In genomic region chrX:49230500-49231232, GRCh38 we compare ENCODE assay signal across 9 cellular contexts. TPM values are rescaled to one million over a fixed set of nuclear protein-coding genes. Genes with fewer than 3 reads are reported as not detected.
DNase-seq lines count a peak whose midpoint lies in the region; ATAC-seq, FAIRE-seq and TF ChIP-seq lines count a peak whose summit lies in the region.
"Had no signal": no experiment of that assay in that cellular context is flagged by ENCODE, and none has a peak within 500 bp of the region (broad histone marks: within the 10 kb centered on the region; RNA-seq: fewer than 3 reads in every experiment).

No MANE protein-coding gene starts in this region.

- TF ChIP-seq POLR2A in spleen (IDR thresholded peaks at IDR 0.05) = no peak

- DNase-seq in GM10248 (ENCODE audit: extremely low spot score) (peak; percentile 78), OCI-LY7 (ENCODE audit: low spot score) (no peak), hepatocyte (ENCODE audit: low spot score) (peak; percentile 55), spleen (peak; percentile 92), D721Med (ENCODE audit: insufficient read length, low spot score) (no peak)
- peak; percentile 77 for DNase-seq in activated naive CD4-positive, alpha-beta T cell treated with anti-CD3 and anti-CD28 coated beads for 36 hours

- ATAC-seq in HG02642 (IDR thresholded peaks at IDR 0.05; ENCODE audit: poor library complexity, unreplicated experiment) (peak; percentile 63), HG03565 (IDR thresholded peaks at IDR 0.05; ENCODE audit: unreplicated experiment) (no peak)

- H3K4me3 ChIP-seq in OCI-LY7 (ENCODE audit: low read depth, low read length, poor library complexity, severe bottlenecking) (no peak overlapping the region), hepatocyte (no peak overlapping the region), spleen (peak overlapping the region in 7 of 8 donors; percentile 10 to 68 (median 33))

- H3K27ac ChIP-seq in OCI-LY7 (ENCODE audit: low read depth, low read length, poor library complexity, severe bottlenecking) (no peak overlapping the region), hepatocyte (peak overlapping the region; percentile 45), spleen (peak overlapping the region in 7 of 8 donors; percentile 39 to 87 (median 79))

- BruUV-seq in OCI-LY7 (replicated peaks; lab: Mats Ljungman, UMichigan) = no TSS peak

- H3K4me2 ChIP-seq in OCI-LY7 (ENCODE audit: low read length) (peak overlapping the region; percentile 29; the same call in 1 of the 2 replicates), hepatocyte (peak overlapping the region; percentile 74)

- H4K20me1 ChIP-seq in OCI-LY7 (ENCODE audit: insufficient read depth, low read length) = no peaks in the 10 kb centered on the region
- no peaks in the 10 kb centered on the region for H4K20me1 ChIP-seq in hepatocyte (ENCODE audit: insufficient read depth, poor library complexity, severe bottlenecking)

- peaks cover 10% of the 10 kb centered on the region for H3K4me1 Mint-ChIP-seq in activated naive CD4-positive, alpha-beta T cell treated with anti-CD3 and anti-CD28 coated beads for 36 hours (ENCODE audit: low read depth)

- no peak for FAIRE-seq in D721Med (lab: Jason Lieb, UNC)

- H3K27ac Mint-ChIP-seq in activated naive CD4-positive, alpha-beta T cell treated with anti-CD3 and anti-CD28 coated beads for 36 hours = peak overlapping the region; percentile 74

- H3K79me2 ChIP-seq in OCI-LY7 (ENCODE audit: insufficient read depth, low read depth, low read length) = no peaks in the 10 kb centered on the region
- no peaks in the 10 kb centered on the region for H3K79me2 ChIP-seq in hepatocyte

- WGBS in hepatocyte (ENCODE audit: low lambda C conversion rate, missing lambda C conversion rate) = 52% methylated on average over 32 of the region's 44 CpGs
- 0 to 70% (median 5%) methylated on average over 23 to 44 of the region's 44 CpGs for WGBS in spleen, 5 donors

- POLR2A ChIA-PET in GM10248 (lab: Yijun Ruan, JAX) = no interaction called here
- POLR2A ChIA-PET in OCI-LY7 (lab: Charles Lee) = no interaction called here

- no peaks in the 10 kb centered on the region for H3K9me2 ChIP-seq in OCI-LY7 (ENCODE audit: insufficient read depth, low read length)
- H3K9me2 ChIP-seq in hepatocyte (replicated peaks; ENCODE audit: insufficient read depth) = no peaks in the 10 kb centered on the region

- H3K4me1 ChIP-seq in OCI-LY7 (ENCODE audit: insufficient read depth, low read length, poor library complexity, severe bottlenecking) (no peaks in the 10 kb centered on the region), hepatocyte (ENCODE audit: insufficient read depth) (no peaks in the 10 kb centered on the region), spleen (peaks cover 0 to 21% (median 0%) of the 10 kb centered on the region in 6 donors)

- intact Hi-C loops in OCI-LY7 (cut with micrococcal nuclease; ENCODE audit: unreplicated experiment) (no loop called here), spleen (cut with DNase I; ENCODE audit: low total_unique reads) (no loop called here)
- intact Hi-C loops in activated naive CD4-positive, alpha-beta T cell treated with anti-CD3 and anti-CD28 coated beads for 36 hours (cut with micrococcal nuclease) = loop anchor here (1.0 to 2.0 kb wide), 3 partner anchors 30 to 46 kb away; partner anchors contain the start of genes PPP1R3F and SYP

- no peaks in the 10 kb centered on the region for H3K9me3 Mint-ChIP-seq in activated naive CD4-positive, alpha-beta T cell treated with anti-CD3 and anti-CD28 coated beads for 36 hours

- H2AFZ ChIP-seq in OCI-LY7 (ENCODE audit: low read length) (no peak overlapping the region), hepatocyte (peak overlapping the region; percentile 68)

- peak overlapping the region; percentile 67 for H3K4me3 Mint-ChIP-seq in activated naive CD4-positive, alpha-beta T cell treated with anti-CD3 and anti-CD28 coated beads for 36 hours

- H3K36me3 ChIP-seq in OCI-LY7 (ENCODE audit: insufficient read depth, low read length) (no peaks in the 10 kb centered on the region), hepatocyte (replicated peaks; ENCODE audit: insufficient read depth, low read depth) (no peaks in the 10 kb centered on the region), spleen (no peaks in the 10 kb centered on the region)

- TF ChIP-seq CTCF in GM10248 (IDR thresholded peaks at IDR 0.05; ENCODE audit: control extremely low read depth, extremely low read depth, low read depth, missing control alignments) (peak; percentile 29), OCI-LY7 (conservative IDR thresholded peaks at IDR 0.05; ENCODE audit: low read length) (no peak), hepatocyte (IDR thresholded peaks at IDR 0.05; ENCODE audit: poor library complexity) (no peak), spleen (IDR thresholded peaks at IDR 0.05 in 8 of 11, conservative IDR thresholded peaks at IDR 0.05 in 3 of 11) (peak in 2 of 11 experiments; percentile 27 to 30), D721Med (IDR thresholded peaks at IDR 0.05; ENCODE audit: insufficient read depth, missing control alignments) (no peak)

- CTCF ChIA-PET in GM10248 (lab: Yijun Ruan, JAX) (interaction anchor here (1.1 kb wide), 1 partner anchor 9 kb away, joined by 4 read pairs; no protein-coding TSS in a partner anchor), OCI-LY7 (lab: Charles Lee; ENCODE audit: unreplicated experiment) (no interaction called here)
- CTCF ChIA-PET in activated naive CD4-positive, alpha-beta T cell treated with anti-CD3 and anti-CD28 coated beads for 36 hours (lab: Charles Lee) = no interaction called here

- H3K9me3 ChIP-seq in OCI-LY7 (ENCODE audit: low read length) (no peaks in the 10 kb centered on the region), hepatocyte (ENCODE audit: low read depth) (no peaks in the 10 kb centered on the region), spleen (no peaks in the 10 kb centered on the region)

- H3K36me3 Mint-ChIP-seq in activated naive CD4-positive, alpha-beta T cell treated with anti-CD3 and anti-CD28 coated beads for 36 hours (ENCODE audit: low read depth) = no peaks in the 10 kb centered on the region

- H3K27me3 Mint-ChIP-seq in activated naive CD4-positive, alpha-beta T cell treated with anti-CD3 and anti-CD28 coated beads for 36 hours (ENCODE audit: low read depth) = no peaks in the 10 kb centered on the region

- H3K27me3 ChIP-seq in hepatocyte = no peaks in the 10 kb centered on the region
- no peaks in the 10 kb centered on the region for H3K27me3 ChIP-seq in spleen (replicated peaks in 1 of 7)

RNA-seq across cellular contexts. Expression of gene CACNA1F, which starts 2.5 kb away (rescaled TPM):
- not detected in 2 replicates for total RNA-seq in OCI-LY7 (2014; rRNA removed; shearing (Covaris generic))
- total RNA-seq in OCI-LY7 (2022) (not detected in 2 replicates), hepatocyte (0.04 and 1.6 TPM in 2 replicates), spleen (1 to 10 TPM in 5 of 7 donors, under 1 TPM in 2; 0.63 to 2.9 (median 1.2) TPM)
- 1 to 10 TPM in 1 of 2 experiments, under 1 TPM in 1; 0.62 to 1.0 TPM for total RNA-seq in activated naive CD4-positive, alpha-beta T cell treated with anti-CD3 and anti-CD28 coated beads for 36 hours
- polyA plus RNA-seq in hepatocyte (0.27 and 0.44 TPM in 2 replicates), spleen (under 1 TPM; 0.55 to 0.67 (median 0.61) TPM)
- total RNA-seq: LHCN-M2 had no signal

RNA-seq across cellular contexts. Expression of gene CCDC22, which starts 4.6 kb away (rescaled TPM):
- not detected in 2 replicates for total RNA-seq in OCI-LY7 (2014; rRNA removed; shearing (Covaris generic))
- total RNA-seq in OCI-LY7 (2022) (10.8 and 13.7 TPM in 2 replicates), hepatocyte (12.7 and 21.5 TPM in 2 replicates), spleen (10 to 100 TPM; 18.9 to 26.4 (median 21.4) TPM)
- total RNA-seq in activated naive CD4-positive, alpha-beta T cell treated with anti-CD3 and anti-CD28 coated beads for 36 hours = 10 to 100 TPM; 16.4 to 18.5 TPM
- polyA plus RNA-seq in hepatocyte (12.3 and 14.8 TPM in 2 replicates), spleen (10 to 100 TPM; 14.9 to 19.9 (median 19.7) TPM)

RNA-seq across cellular contexts. Expression of gene SYP, which starts 30.7 kb away (rescaled TPM):
- total RNA-seq in OCI-LY7 (2014; rRNA removed; shearing (Covaris generic)) = 0.79 and 2.3 TPM in 2 replicates
- total RNA-seq in OCI-LY7 (2022) (2.3 and 2.9 TPM in 2 replicates), hepatocyte (1.4 and 2.5 TPM in 2 replicates), spleen (1 to 10 TPM in 5 of 7 donors, under 1 TPM in 2; 0.52 to 3.6 (median 1.5) TPM)
- total RNA-seq in activated naive CD4-positive, alpha-beta T cell treated with anti-CD3 and anti-CD28 coated beads for 36 hours = 1 to 10 TPM; 2.5 to 2.6 TPM
- polyA plus RNA-seq in hepatocyte (2.1 and 2.9 TPM in 2 replicates), spleen (1 to 10 TPM in 2 of 3 donors, under 1 TPM in 1; 0.48 to 2.1 (median 1.3) TPM)

RNA-seq across cellular contexts. Expression of gene FOXP3, which starts 33.8 kb away (rescaled TPM):
- total RNA-seq in OCI-LY7 (2014; rRNA removed; shearing (Covaris generic)) = 0.06 TPM in 1 of 2 replicates, not detected in the other
- total RNA-seq in OCI-LY7 (2022) (0.57 and 0.59 TPM in 2 replicates), hepatocyte (0.03 TPM in 1 of 2 replicates, not detected in the other), spleen (1 to 10 TPM in 4 of 7 donors, under 1 TPM in 3; 0.26 to 3.9 (median 1.8) TPM)
- total RNA-seq in activated naive CD4-positive, alpha-beta T cell treated with anti-CD3 and anti-CD28 coated beads for 36 hours = 1 to 10 TPM; 7.1 to 7.5 TPM
- polyA plus RNA-seq in hepatocyte (not detected in 2 replicates), spleen (1 to 10 TPM in 2 of 3 donors, under 1 TPM in 1; 0.58 to 1.2 (median 1.1) TPM)
- total RNA-seq: LHCN-M2 had no signal

RNA-seq across cellular contexts. Expression of gene PPP1R3F, which starts 38.9 kb away (rescaled TPM):
- total RNA-seq in OCI-LY7 (2014; rRNA removed; shearing (Covaris generic)) = 5.1 and 11.8 TPM in 2 replicates
- total RNA-seq in OCI-LY7 (2022) (5.3 and 5.5 TPM in 2 replicates), hepatocyte (6.4 and 6.8 TPM in 2 replicates), spleen (1 to 10 TPM; 5.1 to 8.9 (median 6.3) TPM)
- 1 to 10 TPM; 2.4 to 3.4 TPM for total RNA-seq in activated naive CD4-positive, alpha-beta T cell treated with anti-CD3 and anti-CD28 coated beads for 36 hours
- polyA plus RNA-seq in hepatocyte (7.3 and 10.2 TPM in 2 replicates), spleen (1 to 10 TPM; 2.2 to 3.8 (median 3.0) TPM)

Comparison
In these comparisons a context has a peak if more than half of its experiments do, and no peak if none do; other contexts are left out.
1. DNase-seq: peak in GM10248 (single experiment), activated naive CD4-positive, alpha-beta T cell treated with anti-CD3 and anti-CD28 coated beads for 36 hours (single experiment), hepatocyte (single experiment) and spleen (single experiment); none in OCI-LY7 (single experiment) and D721Med (single experiment).
2. H3K4me3 ChIP-seq: peak in spleen (7 of 8); none in OCI-LY7 (single experiment) and hepatocyte (single experiment).